20 cellular contexts compared by ENCODE assay signal in genomic region chr2:180376076-180376475, GRCh38.
"Had no signal": no experiment of that assay in that cellular context is flagged by ENCODE, and none has a peak within 500 bp of the region (broad histone marks: within the 10 kb centered on the region; RNA-seq: fewer than 3 reads in every experiment).

No MANE protein-coding gene starts in this region.

- H3K27ac ChIP-seq: adrenal gland, coronary artery, esophagus muscularis mucosa, skin epidermis, thyroid gland had no signal

- H3K27me3 Mint-ChIP-seq: activated B cell treated with CpG ODN at 0.5 μM for 24 hours; activated CD8-positive, alpha-beta T cell treated with anti-CD3 and anti-CD28 coated beads for 36 hours; stimulated activated naive B cell treated with anti-CD40 and anti-IgM and Interleukin-4, amounts not matched to agents 10 μg/mL and 1 μg/mL and 100 μg/mL, for 72 hours had no signal

- H3K36me3 ChIP-seq: adrenal gland, esophagus muscularis mucosa, thyroid gland had no signal

- H3K4me3 ChIP-seq: adrenal gland, coronary artery, esophagus muscularis mucosa, skin epidermis, thyroid gland had no signal

- H3K27me3 ChIP-seq: adrenal gland, esophagus muscularis mucosa, thyroid gland had no signal

- H3K4me1 Mint-ChIP-seq: activated B cell treated with CpG ODN at 0.5 μM for 24 hours; activated naive CD4-positive, alpha-beta T cell treated with anti-CD3 and anti-CD28 coated beads, Interleukin-2, amount 50 U/mL, for 24 hours; immature natural killer cell; nephron progenitor cell; stimulated activated naive B cell treated with anti-CD40 and anti-IgM and Interleukin-4, amounts not matched to agents 10 μg/mL and 1 μg/mL and 100 μg/mL, for 72 hours had no signal

- H3K9me3 ChIP-seq: adrenal gland, thyroid gland had no signal

- H3K36me3 Mint-ChIP-seq: activated naive CD4-positive, alpha-beta T cell treated with anti-CD3 and anti-CD28 coated beads, Interleukin-2, amount 50 U/mL, for 24 hours; immature natural killer cell; stimulated activated naive B cell treated with anti-CD40 and anti-IgM and Interleukin-4, amounts not matched to agents 10 μg/mL and 1 μg/mL and 100 μg/mL, for 72 hours had no signal

- DNase-seq: activated B cell treated with CpG ODN at 0.5 μM for 24 hours; activated CD4-positive, alpha-beta T cell treated with anti-CD3 and anti-CD28 coated beads for 48 hours; activated CD8-positive, alpha-beta T cell treated with anti-CD3 and anti-CD28 coated beads for 36 hours; activated effector memory CD4-positive, alpha-beta T cell treated with Interleukin-2 at 50 U/mL for 16 hours; activated T-cell treated with anti-CD3 and anti-CD28 coated beads, Interleukin-2, amount 50 U/mL, for 4 hours; adrenal gland; central memory CD4-positive, alpha-beta T cell; effector CD4-positive, alpha-beta T cell; foreskin melanocyte; immature natural killer cell; nephron progenitor cell; occipital lobe; stimulated activated CD4-positive, alpha-beta T cell treated with anti-CD3 and anti-CD28 coated beads, Interleukin-15, amount 100 ng/mL, for 24 hours; stimulated activated CD4-positive, alpha-beta T cell treated with anti-CD3 and anti-CD28 coated beads, Interleukin-4, amount 100 ng/mL, for 1 hour; stimulated activated naive B cell treated with anti-CD40 and anti-IgM and Interleukin-4, amounts not matched to agents 10 μg/mL and 1 μg/mL and 100 μg/mL, for 72 hours; thyroid gland had no signal

- H3K9me3 Mint-ChIP-seq: activated CD8-positive, alpha-beta T cell treated with anti-CD3 and anti-CD28 coated beads for 36 hours; activated naive CD4-positive, alpha-beta T cell treated with anti-CD3 and anti-CD28 coated beads, Interleukin-2, amount 50 U/mL, for 24 hours; activated T-cell treated with anti-CD3 and anti-CD28 coated beads, Interleukin-2, amount 50 U/mL, for 4 hours; nephron progenitor cell had no signal

- ATAC-seq: activated CD8-positive, alpha-beta T cell treated with anti-CD3 and anti-CD28 coated beads for 36 hours; activated T-cell treated with anti-CD3 and anti-CD28 coated beads, Interleukin-2, amount 50 U/mL, for 4 hours; stimulated activated naive B cell treated with anti-CD40 and anti-IgM and Interleukin-4, amounts not matched to agents 10 μg/mL and 1 μg/mL and 100 μg/mL, for 72 hours had no signal

- H3K4me1 ChIP-seq: adrenal gland, thyroid gland had no signal

- H3K4me3 Mint-ChIP-seq: activated B cell treated with CpG ODN at 0.5 μM for 24 hours; activated CD8-positive, alpha-beta T cell treated with anti-CD3 and anti-CD28 coated beads for 36 hours; activated naive CD4-positive, alpha-beta T cell treated with anti-CD3 and anti-CD28 coated beads, Interleukin-2, amount 50 U/mL, for 24 hours; activated T-cell treated with anti-CD3 and anti-CD28 coated beads, Interleukin-2, amount 50 U/mL, for 4 hours; immature natural killer cell; nephron progenitor cell; stimulated activated naive B cell treated with anti-CD40 and anti-IgM and Interleukin-4, amounts not matched to agents 10 μg/mL and 1 μg/mL and 100 μg/mL, for 72 hours had no signal

- H3K27ac Mint-ChIP-seq: activated B cell treated with CpG ODN at 0.5 μM for 24 hours; activated CD8-positive, alpha-beta T cell treated with anti-CD3 and anti-CD28 coated beads for 36 hours; activated naive CD4-positive, alpha-beta T cell treated with anti-CD3 and anti-CD28 coated beads, Interleukin-2, amount 50 U/mL, for 24 hours; immature natural killer cell; nephron progenitor cell; stimulated activated naive B cell treated with anti-CD40 and anti-IgM and Interleukin-4, amounts not matched to agents 10 μg/mL and 1 μg/mL and 100 μg/mL, for 72 hours had no signal
